17 cellular contexts compared by ENCODE assay signal in the genomic region with DNA sequence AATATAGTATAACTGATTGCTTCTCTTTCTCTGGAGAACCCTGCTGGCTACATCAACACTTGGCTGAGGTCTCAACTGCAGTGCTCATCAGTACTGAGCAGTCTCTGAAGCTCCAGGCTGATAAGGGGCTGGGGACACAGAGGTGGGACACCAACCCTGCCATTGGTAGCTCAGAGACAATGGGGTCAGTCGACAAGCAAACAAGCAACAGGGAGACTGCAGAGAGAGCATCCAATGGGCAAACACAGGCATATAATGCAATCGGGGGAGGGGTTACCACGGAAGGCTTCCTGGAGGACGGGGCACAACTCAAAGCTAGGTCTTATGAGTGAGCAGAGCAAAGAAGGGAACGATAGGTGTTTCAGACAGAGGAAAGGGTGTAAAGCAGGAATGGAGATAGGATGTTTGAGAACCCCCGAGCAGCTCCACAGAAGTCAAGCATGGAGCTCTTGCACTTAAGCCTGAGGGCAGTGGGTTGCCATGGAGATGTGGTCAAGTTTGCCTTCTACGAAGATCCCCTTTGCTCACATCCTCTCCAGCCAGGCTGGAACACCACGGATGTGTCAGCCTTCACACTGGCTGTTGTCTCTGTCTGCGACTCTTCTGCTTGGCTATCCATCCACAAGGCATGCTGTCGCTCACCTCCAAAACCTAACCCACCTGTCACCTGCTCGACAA. TPM values are rescaled to one million over a fixed set of nuclear protein-coding genes. Genes with fewer than 3 reads are reported as not detected.
DNase-seq lines count a peak whose midpoint lies in the region; ATAC-seq and TF ChIP-seq lines count a peak whose summit lies in the region.
"Had no signal": no experiment of that assay in that cellular context is flagged by ENCODE, and none has a peak within 500 bp of the region (broad histone marks: within the 10 kb centered on the region; RNA-seq: fewer than 3 reads in every experiment).

No MANE protein-coding gene starts in this region.

- no peak overlapping the region for H3K27ac Mint-ChIP-seq in GM23338
- H3K27ac Mint-ChIP-seq: activated T-helper 2 cell treated with anti-CD3 and anti-CD28 coated beads, Interferon-gamma antibody, Interleukin-2, Interleukin-4, amounts not matched to agents 10 μg/mL and 5 μg/mL and 100 μg/mL, durations not matched to agents 14 hours and 24 hours and 36 hours had no signal

- H3K27ac ChIP-seq in BLaER1 treated with 17β-estradiol and CSF1 and Interleukin-3, amounts not matched to agents 10 nM and 100 nM: peak overlapping the region in 1 of 11 experiments; percentile 36; a peak in 1 of 22 replicates
- H3K27ac ChIP-seq in GM23338 (ENCODE audit: low read depth): no peak overlapping the region
- no peak overlapping the region for H3K27ac ChIP-seq in PC-3 (ENCODE audit: low read length)
- no peak overlapping the region for H3K27ac ChIP-seq in testis
- H3K27ac ChIP-seq: stomach had no signal

- BruUV-seq in PC-3 (replicated peaks; lab: Mats Ljungman, UMichigan): no TSS peak

- H3K4me1 Mint-ChIP-seq in GM23338: peaks cover 49% of the 10 kb centered on the region

- H3K79me2 ChIP-seq in GM23338 (replicated peaks; ENCODE audit: insufficient read depth) (no peaks in the 10 kb centered on the region), PC-3 (ENCODE audit: low read length) (no peaks in the 10 kb centered on the region)

- peaks cover 19% of the 10 kb centered on the region for H3K27me3 Mint-ChIP-seq in GM23338 (ENCODE audit: insufficient read depth, low read depth, poor library complexity)
- H3K27me3 Mint-ChIP-seq: central memory CD8-positive, alpha-beta T cell had no signal

- H3K27me3 ChIP-seq in BLaER1 treated with 17β-estradiol and CSF1 and Interleukin-3, amounts not matched to agents 10 nM and 100 nM: no peaks in the 10 kb centered on the region
- no peaks in the 10 kb centered on the region for H3K27me3 ChIP-seq in GM23338 (ENCODE audit: insufficient read depth)
- H3K27me3 ChIP-seq in PC-3 (ENCODE audit: low read length): no peaks in the 10 kb centered on the region
- no peaks in the 10 kb centered on the region for H3K27me3 ChIP-seq in testis
- H3K27me3 ChIP-seq: stomach had no signal

- H3F3A ChIP-seq in GM23338 (replicated peaks; ENCODE audit: low read depth) (no peaks in the 10 kb centered on the region), PC-3 (ENCODE audit: low read length, unreplicated experiment) (no peaks in the 10 kb centered on the region)

- H2AFZ ChIP-seq in GM23338: no peak overlapping the region
- H2AFZ ChIP-seq in PC-3 (ENCODE audit: low read length): no peak overlapping the region

- H3K9me2 ChIP-seq in GM23338 (ENCODE audit: insufficient read depth): no peaks in the 10 kb centered on the region
- H3K9me2 ChIP-seq in PC-3 (replicated peaks; ENCODE audit: low read length): no peaks in the 10 kb centered on the region

- no peak overlapping the region for H3K4me3 Mint-ChIP-seq in GM23338
- H3K4me3 Mint-ChIP-seq: CD8-positive, alpha-beta memory T cell; central memory CD8-positive, alpha-beta T cell had no signal

- POLR2A ChIA-PET in PC-3 (lab: Charles Lee; ENCODE audit: unreplicated experiment): no interaction called here

- no peaks in the 10 kb centered on the region for H3K36me3 ChIP-seq in BLaER1 treated with 17β-estradiol and CSF1 and Interleukin-3, amounts not matched to agents 10 nM and 100 nM
- H3K36me3 ChIP-seq in GM23338 (ENCODE audit: insufficient read depth): no peaks in the 10 kb centered on the region
- H3K36me3 ChIP-seq in PC-3 (ENCODE audit: low read depth, low read length): no peaks in the 10 kb centered on the region
- H3K36me3 ChIP-seq in testis (ENCODE audit: low read depth, missing control alignments): no peaks in the 10 kb centered on the region

- H3K9me3 Mint-ChIP-seq in GM23338: no peaks in the 10 kb centered on the region
- H3K9me3 Mint-ChIP-seq: activated T-helper 2 cell treated with anti-CD3 and anti-CD28 coated beads, Interferon-gamma antibody, Interleukin-2, Interleukin-4, amounts not matched to agents 10 μg/mL and 5 μg/mL and 100 μg/mL, durations not matched to agents 14 hours and 24 hours and 36 hours; central memory CD8-positive, alpha-beta T cell had no signal

- no peak overlapping the region for H3K4me3 ChIP-seq in BLaER1 treated with 17β-estradiol and CSF1 and Interleukin-3, amounts not matched to agents 10 nM and 100 nM
- no peak overlapping the region for H3K4me3 ChIP-seq in GM23338
- H3K4me3 ChIP-seq in PC-3 (ENCODE audit: low read length): no peak overlapping the region
- no peak overlapping the region for H3K4me3 ChIP-seq in epithelial cell of esophagus (ENCODE audit: low read length)
- no peak overlapping the region for H3K4me3 ChIP-seq in testis
- H3K4me3 ChIP-seq: stomach had no signal

- CTCF ChIA-PET in PC-3 (lab: Charles Lee): no interaction called here

- H3K36me3 Mint-ChIP-seq in GM23338 (ENCODE audit: low read depth): no peaks in the 10 kb centered on the region
- H3K36me3 Mint-ChIP-seq: CD8-positive, alpha-beta memory T cell had no signal

- intact Hi-C loops in PC-3 (cut with micrococcal nuclease): loop anchor here (10.0 kb wide), 1 partner anchor 246 kb away; a partner anchor contains a TSS
- intact Hi-C loops in testis (cut with DNase I; ENCODE audit: low total_unique reads): no loop called here

- ATAC-seq in GM23338: no peak
- ATAC-seq in PC-3: no peak
- no peak for ATAC-seq in GM21723 (IDR thresholded peaks at IDR 0.05; ENCODE audit: unreplicated experiment)
- ATAC-seq: esophagus mucosa had no signal

- WGBS in testis, 2 donors: 80 to 83% methylated on average over 10 to 11 of the region's 11 CpGs

- TF ChIP-seq POLR2A in testis (IDR thresholded peaks at IDR 0.05): no peak

- no peaks in the 10 kb centered on the region for H4K20me1 ChIP-seq in BLaER1 treated with 17β-estradiol and CSF1 and Interleukin-3, amounts not matched to agents 10 nM and 100 nM
- H4K20me1 ChIP-seq in GM23338 (replicated peaks; ENCODE audit: insufficient read depth): no peaks in the 10 kb centered on the region
- H4K20me1 ChIP-seq in PC-3 (ENCODE audit: low read length): no peaks in the 10 kb centered on the region

- DNase-seq in GM23338 (ENCODE audit: low spot score): peak; percentile 45
- DNase-seq in PC-3: peak; percentile 5
- peak; percentile 53 for DNase-seq in epithelial cell of esophagus (ENCODE audit: low read depth)
- no peak for DNase-seq in central memory CD4-positive, alpha-beta T cell
- DNase-seq in testis: no peak
- no peak for DNase-seq in middle frontal gyrus (ENCODE audit: extremely low spot score, low spot score)
- DNase-seq: CD8-positive, alpha-beta memory T cell; KBM-7; midbrain; NCI-H2227 treated with DMSO at 0.1 percent for 48 hours; stimulated activated CD4-positive, alpha-beta T cell treated with anti-CD3 and anti-CD28 coated beads, Interleukin-4, amount 100 ng/mL, for 4 hours; stomach had no signal

- peak overlapping the region in 7 of 11 experiments; percentile 0 to 55 (median 47); a peak in 12 of 22 replicates for H3K4me2 ChIP-seq in BLaER1 treated with 17β-estradiol and CSF1 and Interleukin-3, amounts not matched to agents 10 nM and 100 nM
- H3K4me2 ChIP-seq in GM23338 (peak overlapping the region; percentile 38), PC-3 (ENCODE audit: low read length) (no peak overlapping the region)

- peaks cover 16 to 48% (median 35%) of the 10 kb centered on the region in 10 experiments for H3K4me1 ChIP-seq in BLaER1 treated with 17β-estradiol and CSF1 and Interleukin-3, amounts not matched to agents 10 nM and 100 nM
- H3K4me1 ChIP-seq in GM23338 (ENCODE audit: insufficient read depth) (peaks cover 20% of the 10 kb centered on the region; the same call in 1 of the 2 replicates), PC-3 (ENCODE audit: insufficient read depth, low read length) (no peaks in the 10 kb centered on the region), testis (peaks cover 21% of the 10 kb centered on the region)

- no peaks in the 10 kb centered on the region for H3K9me3 ChIP-seq in BLaER1 treated with 17β-estradiol and CSF1 and Interleukin-3, amounts not matched to agents 10 nM and 100 nM (replicated peaks in 1 of 11)
- H3K9me3 ChIP-seq in PC-3 (ENCODE audit: low read length) (no peaks in the 10 kb centered on the region), testis (no peaks in the 10 kb centered on the region)
- H3K9me3 ChIP-seq: stomach had no signal

- TF ChIP-seq CTCF in GM23338 (conservative IDR thresholded peaks at IDR 0.05; ENCODE audit: low read depth in 2 of 2): no peak
- TF ChIP-seq CTCF in PC-3 (conservative IDR thresholded peaks at IDR 0.05; ENCODE audit: low read depth, low read length): no peak
- no peak for TF ChIP-seq CTCF in epithelial cell of esophagus (IDR thresholded peaks at IDR 0.05; ENCODE audit: insufficient read depth, low read depth, low read length, missing control alignments)
- TF ChIP-seq CTCF in testis (IDR thresholded peaks at IDR 0.05): no peak

- no peak overlapping the region for H3K9ac ChIP-seq in BLaER1 treated with 17β-estradiol and CSF1 and Interleukin-3, amounts not matched to agents 10 nM and 100 nM
- H3K9ac ChIP-seq in PC-3 (ENCODE audit: low read length): no peak overlapping the region

TF ChIP-seq in GM23338, 12 proteins besides CTCF, POLR2A, EP300 and RAD21:
- TF ChIP-seq NANOG (IDR thresholded peaks at IDR 0.05; ENCODE audit: borderline replicate concordance): no peak
TF ChIP-seq in GM23338: peak in this region for 0.

RNA-seq across cellular contexts. Expression of a gene that starts 21.5 kb away (rescaled TPM):
- total RNA-seq in GM23338 (2014; rRNA removed; shearing (Covaris generic)): 19.6 and 28.1 TPM in 2 replicates
- polyA plus RNA-seq in GM23338 (2016; fragmentation: Nextera tagmentation; extraction: Ambion mirVana) (9.0 and 11.2 TPM in 2 replicates), testis (ENCODE audit: insufficient read depth, low read depth, low replicate concordance) (20.6 TPM)
- total RNA-seq in PC-3 (2014; rRNA removed) (7.6 and 9.1 TPM in 2 replicates), testis (10 to 100 TPM; 21.2 to 31.5 TPM)

Comparison
In these comparisons a context has a peak if more than half of its experiments do, and no peak if none do; other contexts are left out.
1. DNase-seq: peak in GM23338 (single experiment), PC-3 (single experiment) and epithelial cell of esophagus (single experiment); none in central memory CD4-positive, alpha-beta T cell (single experiment), testis (single experiment) and middle frontal gyrus (single experiment).